ENCODE assay signal across 24 cellular contexts in genomic region chr11:134683860-134684259, GRCh38.
DNase-seq lines count a peak whose midpoint lies in the region; ATAC-seq and TF ChIP-seq lines count a peak whose summit lies in the region.
"Had no signal": no experiment of that assay in that cellular context is flagged by ENCODE, and none has a peak within 500 bp of the region (broad histone marks: within the 10 kb centered on the region; RNA-seq: fewer than 3 reads in every experiment).

No MANE protein-coding gene starts in this region.

- H3K27ac ChIP-seq in esophagus muscularis mucosa (replicated peaks in 1 of 4) (no peak overlapping the region), spleen (no peak overlapping the region), upper lobe of right lung (no peak overlapping the region)
- H3K27ac ChIP-seq: BLaER1 had no signal

- H3K4me1 Mint-ChIP-seq in activated CD4-positive, alpha-beta T cell treated with anti-CD3 and anti-CD28 coated beads, Interleukin-2, amount 10 ng/mL, durations not matched to agents 7 days and 5 days: no peaks in the 10 kb centered on the region
- H3K4me1 Mint-ChIP-seq: CD14-positive monocyte; CD4-positive, alpha-beta memory T cell; CD4-positive, CD25-positive, alpha-beta regulatory T cell; CD8-positive, alpha-beta memory T cell had no signal

- TF ChIP-seq CTCF in esophagus muscularis mucosa (IDR thresholded peaks at IDR 0.05) (no peak), spleen (IDR thresholded peaks at IDR 0.05 in 8 of 11, conservative IDR thresholded peaks at IDR 0.05 in 3 of 11) (no peak), upper lobe of right lung (IDR thresholded peaks at IDR 0.05) (no peak)

- DNase-seq in esophagus muscularis mucosa (ENCODE audit: extremely low spot score): peak; percentile 75
- peak; percentile 45 for DNase-seq in spleen
- no peak for DNase-seq in upper lobe of right lung
- no peak for DNase-seq in NCI-H510A treated with DMSO at 0.1 percent for 48 hours (lab: John Stamatoyannopoulos, UW)
- DNase-seq in NCI-H187 treated with DMSO at 0.1 percent for 48 hours (lab: John Stamatoyannopoulos, UW): no peak
- DNase-seq in activated CD4-positive, alpha-beta T cell treated with anti-CD3 and anti-CD28 coated beads, Interleukin-2, amount 10 ng/mL, durations not matched to agents 7 days and 5 days: no peak
- DNase-seq: 8988T; ACHN; BE2C; C1 segment of cervical spinal cord; CD4-positive, alpha-beta memory T cell; CD4-positive, CD25-positive, alpha-beta regulatory T cell; CD8-positive, alpha-beta memory T cell; COR-L47; DMS 273 treated with DMSO at 0.1 percent for 48 hours; DMS153; DMS53; DMS79; DND-41; EL; GDM1 had no signal

- no peak overlapping the region for H3K4me3 Mint-ChIP-seq in activated CD4-positive, alpha-beta T cell treated with anti-CD3 and anti-CD28 coated beads, Interleukin-2, amount 10 ng/mL, durations not matched to agents 7 days and 5 days
- H3K4me3 Mint-ChIP-seq: CD14-positive monocyte; CD4-positive, alpha-beta memory T cell; CD4-positive, CD25-positive, alpha-beta regulatory T cell; CD8-positive, alpha-beta memory T cell had no signal

- no peak for TF ChIP-seq EP300 in esophagus muscularis mucosa (IDR thresholded peaks at IDR 0.05)

- no peak overlapping the region for H3K4me3 ChIP-seq in esophagus muscularis mucosa
- H3K4me3 ChIP-seq in spleen: no peak overlapping the region
- H3K4me3 ChIP-seq in upper lobe of right lung: no peak overlapping the region
- H3K4me3 ChIP-seq: BLaER1, GM12878 had no signal

- CTCF ChIA-PET in activated CD4-positive, alpha-beta T cell treated with anti-CD3 and anti-CD28 coated beads, Interleukin-2, amount 10 ng/mL, durations not matched to agents 7 days and 5 days (lab: Charles Lee): no interaction called here

- H3K36me3 ChIP-seq in esophagus muscularis mucosa: no peaks in the 10 kb centered on the region
- H3K36me3 ChIP-seq in spleen: no peaks in the 10 kb centered on the region
- H3K36me3 ChIP-seq in upper lobe of right lung: no peaks in the 10 kb centered on the region
- H3K36me3 ChIP-seq: BE2C, BLaER1 had no signal

- 94% methylated on average over 6 of the region's 6 CpGs for WGBS in esophagus muscularis mucosa
- WGBS in spleen, 5 donors: 81 to 95% (median 87%) methylated on average over 6 of the region's 6 CpGs

- no peak overlapping the region for H3K27ac Mint-ChIP-seq in activated CD4-positive, alpha-beta T cell treated with anti-CD3 and anti-CD28 coated beads, Interleukin-2, amount 10 ng/mL, durations not matched to agents 7 days and 5 days
- H3K27ac Mint-ChIP-seq: CD14-positive monocyte; CD4-positive, alpha-beta memory T cell; CD4-positive, CD25-positive, alpha-beta regulatory T cell; CD8-positive, alpha-beta memory T cell had no signal

- peak; percentile 9 for ATAC-seq in upper lobe of right lung
- ATAC-seq: GM12878 had no signal

- H3K27me3 Mint-ChIP-seq in activated CD4-positive, alpha-beta T cell treated with anti-CD3 and anti-CD28 coated beads, Interleukin-2, amount 10 ng/mL, durations not matched to agents 7 days and 5 days: peaks cover 4% of the 10 kb centered on the region

- POLR2A ChIA-PET in activated CD4-positive, alpha-beta T cell treated with anti-CD3 and anti-CD28 coated beads, Interleukin-2, amount 10 ng/mL, durations not matched to agents 7 days and 5 days (lab: Charles Lee): no interaction called here

- no peak for TF ChIP-seq POLR2A in esophagus muscularis mucosa (IDR thresholded peaks at IDR 0.05; ENCODE audit: low read depth)
- no peak for TF ChIP-seq POLR2A in spleen (IDR thresholded peaks at IDR 0.05)

- H3K9me3 ChIP-seq in esophagus muscularis mucosa: no peaks in the 10 kb centered on the region
- no peaks in the 10 kb centered on the region for H3K9me3 ChIP-seq in spleen
- H3K9me3 ChIP-seq in upper lobe of right lung: no peaks in the 10 kb centered on the region
- H3K9me3 ChIP-seq: BE2C, BLaER1 had no signal

- intact Hi-C loops in esophagus muscularis mucosa (cut with DNase I): no loop called here
- intact Hi-C loops in spleen (cut with DNase I; ENCODE audit: low total_unique reads): no loop called here
- intact Hi-C loops in upper lobe of right lung (cut with DNase I): no loop called here

- no peaks in the 10 kb centered on the region for H3K36me3 Mint-ChIP-seq in activated CD4-positive, alpha-beta T cell treated with anti-CD3 and anti-CD28 coated beads, Interleukin-2, amount 10 ng/mL, durations not matched to agents 7 days and 5 days (ENCODE audit: low read depth)
- H3K36me3 Mint-ChIP-seq: CD14-positive monocyte; CD4-positive, alpha-beta memory T cell; CD4-positive, CD25-positive, alpha-beta regulatory T cell; CD8-positive, alpha-beta memory T cell had no signal

- H3K27me3 ChIP-seq in esophagus muscularis mucosa (no peaks in the 10 kb centered on the region), spleen (replicated peaks in 1 of 7) (peaks cover 0 to 16% (median 0%) of the 10 kb centered on the region in 7 donors), upper lobe of right lung (peaks cover 4% of the 10 kb centered on the region)
- H3K27me3 ChIP-seq: BLaER1 had no signal

- H3K4me1 ChIP-seq in esophagus muscularis mucosa (peaks cover 0 to 23% (median 15%) of the 10 kb centered on the region in 4 donors), spleen (no peaks in the 10 kb centered on the region), upper lobe of right lung (no peaks in the 10 kb centered on the region)
- H3K4me1 ChIP-seq: BE2C, BLaER1 had no signal

- no peaks in the 10 kb centered on the region for H3K9me3 Mint-ChIP-seq in activated CD4-positive, alpha-beta T cell treated with anti-CD3 and anti-CD28 coated beads, Interleukin-2, amount 10 ng/mL, durations not matched to agents 7 days and 5 days
- H3K9me3 Mint-ChIP-seq: CD4-positive, alpha-beta memory T cell; CD4-positive, CD25-positive, alpha-beta regulatory T cell; CD8-positive, alpha-beta memory T cell had no signal

Comparison
In these comparisons a context has a peak if more than half of its experiments do, and no peak if none do; other contexts are left out.
1. DNase-seq: peak in esophagus muscularis mucosa (single experiment) and spleen (single experiment); none in upper lobe of right lung (single experiment), NCI-H510A treated with DMSO at 0.1 percent for 48 hours (single experiment), NCI-H187 treated with DMSO at 0.1 percent for 48 hours (single experiment) and activated CD4-positive, alpha-beta T cell treated with anti-CD3 and anti-CD28 coated beads, Interleukin-2, amount 10 ng/mL, durations not matched to agents 7 days and 5 days (single experiment).